ENCODE assay signal across 22 cellular contexts in genomic region chr21:24310780-24311179, GRCh38.
"Had no signal": no experiment of that assay in that cellular context is flagged by ENCODE, and none has a peak within 500 bp of the region (broad histone marks: within the 10 kb centered on the region; RNA-seq: fewer than 3 reads in every experiment).

No MANE protein-coding gene starts in this region.

- H3K27ac Mint-ChIP-seq: immature natural killer cell, memory B cell had no signal

- H3K9me3 Mint-ChIP-seq: memory B cell had no signal

- H2AFZ ChIP-seq: hepatocyte had no signal

- H3K9me3 ChIP-seq: colonic mucosa, esophagus muscularis mucosa, gastroesophageal sphincter, left lung, lower lobe of right lung had no signal

- H3K4me3 ChIP-seq: colonic mucosa, dorsolateral prefrontal cortex, esophagus muscularis mucosa, gastroesophageal sphincter, hepatocyte, left lung, lower lobe of right lung had no signal

- H3K36me3 Mint-ChIP-seq: immature natural killer cell, memory B cell had no signal

- H3K4me1 Mint-ChIP-seq: immature natural killer cell, memory B cell had no signal

- ATAC-seq: foreskin keratinocyte, gastroesophageal sphincter, left colon, left lung, left ventricle myocardium superior, lower lobe of right lung had no signal

- H3K4me2 ChIP-seq: hepatocyte had no signal

- H3K36me3 ChIP-seq: colonic mucosa, esophagus muscularis mucosa, gastroesophageal sphincter, left lung, lower lobe of right lung had no signal

- H3K4me1 ChIP-seq: colonic mucosa, esophagus muscularis mucosa, foreskin keratinocyte, gastroesophageal sphincter, left lung, lower lobe of right lung had no signal

- H3K79me2 ChIP-seq: hepatocyte had no signal

- H3K27me3 ChIP-seq: colonic mucosa, dorsolateral prefrontal cortex, esophagus muscularis mucosa, foreskin keratinocyte, gastroesophageal sphincter, hepatocyte, left lung had no signal

- H3K4me3 Mint-ChIP-seq: immature natural killer cell, memory B cell had no signal

- H3K27ac ChIP-seq: colonic mucosa, dorsolateral prefrontal cortex, esophagus muscularis mucosa, foreskin keratinocyte, gastroesophageal sphincter, hepatocyte, left lung, lower lobe of right lung had no signal

- DNase-seq: colonic mucosa; dermis blood vessel endothelial cell; dorsolateral prefrontal cortex; effector CD4-positive, alpha-beta T cell; effector memory CD4-positive, alpha-beta T cell; foreskin keratinocyte; head of caudate nucleus; hypothalamus; immature natural killer cell; islet precursor cell; kidney; kidney glomerular epithelial cell; left colon; left lung; left ventricle myocardium superior; lower lobe of right lung; mesendoderm; midbrain had no signal
